8 cellular contexts compared by ENCODE assay signal in genomic region chr3:111978833-111979688, GRCh38. TPM values are rescaled to one million over a fixed set of nuclear protein-coding genes. Genes with fewer than 3 reads are reported as not detected.
DNase-seq lines count a peak whose midpoint lies in the region; ATAC-seq and FAIRE-seq lines count a peak whose summit lies in the region.

TSS of gene ABHD10 (plus strand) at chr3:111979026. CDS start at chr3:111979062, 36 bp downstream.

- ATAC-seq in GM21360 (IDR thresholded peaks at IDR 0.05; ENCODE audit: unreplicated experiment): peak; percentile 94

- 0% methylated on average over 28 to 48 of the region's 50 CpGs for WGBS in mesodermal cell (ENCODE audit: insufficient coverage in 2 of 2), 2 experiments

- H3K27me3 ChIP-seq in NT2/D1 (ENCODE audit: insufficient read depth, insufficient read length): no peaks in the 10 kb centered on the region

- peak; percentile 98 for DNase-seq in COLO829 (ENCODE audit: low spot score)
- peak; percentile 91 for DNase-seq in HT1080 (ENCODE audit: low read depth)
- peak; percentile 82 for DNase-seq in NT2/D1 (ENCODE audit: low read depth, low spot score)
- peak; percentile 93 for DNase-seq in activated CD8-positive, alpha-beta memory T cell treated with anti-CD3 and anti-CD28 coated beads, Interleukin-2, amount 50 U/mL, for 1 hour (ENCODE audit: extremely low read depth)
- DNase-seq in stimulated activated CD8-positive, alpha-beta memory T cell treated with anti-CD3 and anti-CD28 coated beads, Interleukin-15, amount 100 ng/mL, for 4 hours (ENCODE audit: low read depth in 2 of 2): peak; percentile 94 to 95

- H3K4me3 ChIP-seq in NT2/D1 (ENCODE audit: insufficient read length, low read depth) (peak within 1 kb of the TSS; percentile 91), mesodermal cell (ENCODE audit: extremely low read depth, insufficient read depth, low read length, poor library complexity, severe bottlenecking) (peak within 1 kb of the TSS; percentile 81)

- peak; percentile 90 for FAIRE-seq in endometrium (lab: Jason Lieb, UNC)

- H3K36me3 ChIP-seq in NT2/D1 (ENCODE audit: insufficient read depth, insufficient read length, low read length) (peaks cover 28% of the 10 kb centered on the region), mesodermal cell (ENCODE audit: control insufficient read depth, insufficient read depth, low read length) (peaks cover 17% of the 10 kb centered on the region)

- H3K9ac ChIP-seq in NT2/D1 (ENCODE audit: insufficient read length, low read depth): peak within 1 kb of the TSS; percentile 89

- H3K9me3 ChIP-seq in NT2/D1 (ENCODE audit: insufficient read depth, low read length): no peaks in the 10 kb centered on the region
- no peaks in the 10 kb centered on the region for H3K9me3 ChIP-seq in mesodermal cell (ENCODE audit: control insufficient read depth, low read length)

- H3K4me1 ChIP-seq in NT2/D1 (ENCODE audit: insufficient read depth, insufficient read length) (no peaks in the 10 kb centered on the region), mesodermal cell (ENCODE audit: control insufficient read depth, insufficient read depth, low read length, poor library complexity, severe bottlenecking) (no peaks in the 10 kb centered on the region)

- peak within 1 kb of the TSS; percentile 75 for H3K27ac ChIP-seq in mesodermal cell (ENCODE audit: low read depth, low read length, severe bottlenecking)

RNA-seq across cellular contexts. Expression of gene ABHD10, which starts in this region (rescaled TPM):
- total RNA-seq in HT1080 (2014; rRNA removed; shearing (Covaris generic)): 55.4 and 61.5 TPM in 2 replicates
- polyA plus RNA-seq in HT1080 (2015; cell fraction: cytosol; rRNA removed): 45.3 and 50.5 TPM in 2 replicates
- 62.8 and 63.0 TPM in 2 replicates for polyA plus RNA-seq in HT1080 (2015; cell fraction: nucleus; rRNA removed)
- polyA plus RNA-seq in mesodermal cell (2013, experiment 1 of 2): 27.7 TPM
- 29.0 TPM for polyA plus RNA-seq in mesodermal cell (2013, experiment 2 of 2)

Comparison
In these comparisons a context has a peak if more than half of its experiments do, and no peak if none do; other contexts are left out.
1. Peak in every context shown above with its lines: DNase-seq, ATAC-seq, H3K4me3 ChIP-seq and H3K27ac ChIP-seq.